Comparison of ENCODE assay signal across 1 cellular context in genomic region chr7:17407229-17407628, GRCh38.
TF ChIP-seq lines count a peak whose summit lies in the region.

No MANE protein-coding gene starts in this region.

TF ChIP-seq in IMR-90, 13 proteins besides CTCF, POLR2A, EP300 and RAD21 (continued from another document):
- TF ChIP-seq, protein P1, sequence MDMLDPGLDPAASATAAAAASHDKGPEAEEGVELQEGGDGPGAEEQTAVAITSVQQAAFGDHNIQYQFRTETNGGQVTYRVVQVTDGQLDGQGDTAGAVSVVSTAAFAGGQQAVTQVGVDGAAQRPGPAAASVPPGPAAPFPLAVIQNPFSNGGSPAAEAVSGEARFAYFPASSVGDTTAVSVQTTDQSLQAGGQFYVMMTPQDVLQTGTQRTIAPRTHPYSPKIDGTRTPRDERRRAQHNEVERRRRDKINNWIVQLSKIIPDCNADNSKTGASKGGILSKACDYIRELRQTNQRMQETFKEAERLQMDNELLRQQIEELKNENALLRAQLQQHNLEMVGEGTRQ (IDR thresholded peaks at IDR 0.05; ENCODE audit: low read depth, low read length): no peak
- no peak for TF ChIP-seq MAZ (IDR thresholded peaks at IDR 0.05; ENCODE audit: borderline replicate concordance, low read depth, low read length)
